ENCODE assay signal across 12 cellular contexts in the genomic region with DNA sequence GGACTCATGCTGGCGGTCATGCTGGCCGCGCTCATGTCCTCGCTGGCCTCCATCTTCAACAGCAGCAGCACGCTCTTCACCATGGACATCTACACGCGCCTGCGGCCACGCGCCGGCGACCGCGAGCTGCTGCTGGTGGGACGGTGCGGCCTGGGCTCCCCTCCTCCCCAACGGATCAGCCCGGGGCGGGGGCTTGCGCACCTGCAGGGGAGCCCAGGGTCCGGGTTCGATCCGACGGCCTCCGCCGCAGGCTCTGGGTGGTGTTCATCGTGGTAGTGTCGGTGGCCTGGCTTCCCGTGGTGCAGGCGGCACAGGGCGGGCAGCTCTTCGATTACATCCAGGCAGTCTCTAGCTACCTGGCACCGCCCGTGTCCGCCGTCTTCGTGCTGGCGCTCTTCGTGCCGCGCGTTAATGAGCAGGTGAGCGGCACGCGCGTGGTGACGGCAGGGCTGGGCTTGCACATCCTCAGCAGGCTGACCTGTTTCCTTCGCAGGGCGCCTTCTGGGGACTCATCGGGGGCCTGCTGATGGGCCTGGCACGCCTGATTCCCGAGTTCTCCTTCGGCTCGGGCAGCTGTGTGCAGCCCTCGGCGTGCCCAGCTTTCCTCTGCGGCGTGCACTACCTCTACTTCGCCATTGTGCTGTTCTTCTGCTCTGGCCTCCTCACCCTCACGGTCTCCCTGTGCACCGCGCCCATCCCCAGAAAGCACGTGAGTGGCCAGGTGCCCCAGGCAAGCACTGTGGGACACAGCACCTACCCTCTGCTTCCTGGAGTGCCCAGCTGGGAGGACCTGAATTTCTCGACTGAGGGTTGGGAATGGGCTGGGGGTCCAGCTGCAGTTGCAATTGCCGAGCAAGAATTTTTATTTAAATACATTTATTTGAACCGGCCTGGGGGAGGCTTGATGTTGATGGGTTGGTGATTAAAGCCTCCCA. TPM values are rescaled to one million over a fixed set of nuclear protein-coding genes. Genes with fewer than 3 reads are reported as not detected.
DNase-seq lines count a peak whose midpoint lies in the region; ATAC-seq, FAIRE-seq and TF ChIP-seq lines count a peak whose summit lies in the region.
"Had no signal": no experiment of that assay in that cellular context is flagged by ENCODE, and none has a peak within 500 bp of the region (broad histone marks: within the 10 kb centered on the region; RNA-seq: fewer than 3 reads in every experiment).

No MANE protein-coding gene starts in this region.

- H3K27ac ChIP-seq in BLaER1 (no peak overlapping the region), HUES64 (ENCODE audit: low read depth, low read length) (no peak overlapping the region), endothelial cell of umbilical vein (ENCODE audit: insufficient read depth, low read depth, low read length) (no peak overlapping the region), neural cell (ENCODE audit: low read length) (no peak overlapping the region)

- no peaks in the 10 kb centered on the region for H3K9me1 ChIP-seq in endothelial cell of umbilical vein (replicated peaks; ENCODE audit: control insufficient read depth, extremely low read depth, insufficient read depth, low read length)

- H3K79me2 ChIP-seq in endothelial cell of umbilical vein (ENCODE audit: control insufficient read depth, insufficient read depth, low read length) (no peaks in the 10 kb centered on the region), neural cell (replicated peaks; ENCODE audit: insufficient read depth, low read length) (no peaks in the 10 kb centered on the region)

- TF ChIP-seq CTCF in endothelial cell of umbilical vein (IDR thresholded peaks at IDR 0.05; ENCODE audit: extremely low read depth in 1 of 2, insufficient read depth in 1 of 2, low read depth in 1 of 2, low read length in 2 of 2) (no peak), neural cell (IDR thresholded peaks at IDR 0.05; ENCODE audit: poor library complexity, severe bottlenecking) (no peak)

- no peaks in the 10 kb centered on the region for H3K9me2 ChIP-seq in neural cell (ENCODE audit: insufficient read depth, low read length)

- TF ChIP-seq EP300 in neural cell (conservative IDR thresholded peaks at IDR 0.05; ENCODE audit: poor library complexity, severe bottlenecking) = no peak

- H3K4me2 ChIP-seq in BLaER1 = peak overlapping the region; percentile 100
- peak overlapping the region; percentile 9 for H3K4me2 ChIP-seq in endothelial cell of umbilical vein (ENCODE audit: insufficient read depth, low read length)
- H3K4me2 ChIP-seq in neural cell (ENCODE audit: low read length) = no peak overlapping the region

- POLR2A ChIA-PET in endothelial cell of umbilical vein (lab: Charles Lee) = no interaction called here

- H3K9me3 ChIP-seq in BLaER1 (no peaks in the 10 kb centered on the region), HUES64 (ENCODE audit: insufficient read depth, low read depth, low read length) (no peaks in the 10 kb centered on the region), endothelial cell of umbilical vein (replicated peaks; ENCODE audit: control insufficient read depth, insufficient read depth, low read length) (no peaks in the 10 kb centered on the region), neural cell (ENCODE audit: low read length) (no peaks in the 10 kb centered on the region)

- H3K27me3 ChIP-seq in BLaER1 = peaks cover 12% of the 10 kb centered on the region; the same call in 1 of the 2 replicates
- peaks cover 52% of the 10 kb centered on the region for H3K27me3 ChIP-seq in HUES64 (ENCODE audit: insufficient read depth, low read length)
- peaks cover 3 to 24% of the 10 kb centered on the region in 2 experiments for H3K27me3 ChIP-seq in endothelial cell of umbilical vein (ENCODE audit: control insufficient read depth in 2 of 2, insufficient read depth in 2 of 2, low read length in 2 of 2)
- H3K27me3 ChIP-seq in neural cell (ENCODE audit: insufficient read depth, low read depth, low read length) = peaks cover 39% of the 10 kb centered on the region

- WGBS in HUES64 = 63% methylated on average over 66 of the region's 66 CpGs

- no peak for DNase-seq in endothelial cell of umbilical vein (ENCODE audit: low read depth, low spot score)
- DNase-seq in NK-92 treated with Interleukin-12 subunit alpha and Interleukin-12 subunit beta, amount 100 ng/mL, for 24 hours (lab: John Stamatoyannopoulos, UW) = no peak
- DNase-seq: activated CD8-positive, alpha-beta memory T cell treated with anti-CD3 and anti-CD28 coated beads, Interleukin-2, amount 50 U/mL, for 4 hours had no signal

- H3K4me1 ChIP-seq in BLaER1 (peaks cover 46% of the 10 kb centered on the region), HUES64 (ENCODE audit: insufficient read depth, low read length) (0 out of 2 replicates have a peak, but pooled peaks cover 2% of the 10 kb centered on the region), endothelial cell of umbilical vein (ENCODE audit: control insufficient read depth, extremely low read depth, insufficient read depth, low read length) (peaks cover 11% of the 10 kb centered on the region)

- no peaks in the 10 kb centered on the region for H3F3A ChIP-seq in neural cell (ENCODE audit: insufficient read depth, low read length, poor library complexity, severe bottlenecking)

- intact Hi-C loops in endothelial cell of umbilical vein (cut with micrococcal nuclease) = no loop called here

- TF ChIP-seq RAD21 in neural cell (conservative IDR thresholded peaks at IDR 0.05) = no peak

- H2AFZ ChIP-seq in endothelial cell of umbilical vein (ENCODE audit: low read depth, low read length) (peak overlapping the region; percentile 1), neural cell (ENCODE audit: low read depth, low read length) (no peak overlapping the region)

- dilution Hi-C loops in endothelial cell of umbilical vein (cut with MboI; ENCODE audit: extremely low pct_ligation_motif_present, low sequenced_read_pairs) = no loop called here

- CTCF ChIA-PET in endothelial cell of umbilical vein (lab: Charles Lee) = interaction anchor here (1.0 to 2.6 kb wide), 5 partner anchors 11 to 380 kb away, joined by 3 to 10 read pairs (median 4); no protein-coding TSS in a partner anchor

- TF ChIP-seq POLR2A in endothelial cell of umbilical vein (IDR thresholded peaks at IDR 0.05; ENCODE audit: low read depth, low read length) = no peak

- no peak for ATAC-seq in activated CD4-positive, CD25-positive, alpha-beta regulatory T cell treated with anti-CD3 and anti-CD28 coated beads, Interleukin-2, amount 50 U/mL, for 24 hours
- ATAC-seq in HG02981 (IDR thresholded peaks at IDR 0.05; ENCODE audit: unreplicated experiment) (no peak), HG03196 (IDR thresholded peaks at IDR 0.05; ENCODE audit: unreplicated experiment) (no peak)

- no TSS peak for BruUV-seq in endothelial cell of umbilical vein (replicated peaks; lab: Mats Ljungman, UMichigan)

- peaks cover 10% of the 10 kb centered on the region; the same call in 1 of the 2 replicates for H4K20me1 ChIP-seq in BLaER1
- H4K20me1 ChIP-seq in endothelial cell of umbilical vein (replicated peaks; ENCODE audit: control insufficient read depth, extremely low read depth, insufficient read depth, low read length) = no peaks in the 10 kb centered on the region
- H4K20me1 ChIP-seq in neural cell (ENCODE audit: insufficient read depth) = no peaks in the 10 kb centered on the region

- FAIRE-seq in endothelial cell of umbilical vein (lab: Jason Lieb, UNC) = no peak

- H3K4me3 ChIP-seq in BLaER1 (0 out of 2 replicates have a peak overlapping the region, but pooled peaks have one; percentile 76), HUES64 (ENCODE audit: low read length) (peak overlapping the region; percentile 66), endothelial cell of umbilical vein (replicated peaks in 1 of 3; ENCODE audit: insufficient read depth in 1 of 3, low read depth in 1 of 3, low read length in 3 of 3) (peak overlapping the region in 1 of 3 experiments; percentile 5), neural cell (ENCODE audit: low read length) (peak overlapping the region; percentile 74)

- peaks cover 56% of the 10 kb centered on the region for H3K36me3 ChIP-seq in BLaER1
- H3K36me3 ChIP-seq in HUES64 (ENCODE audit: insufficient read depth, low read length) = peaks cover 31% of the 10 kb centered on the region
- H3K36me3 ChIP-seq in endothelial cell of umbilical vein (ENCODE audit: control insufficient read depth in 2 of 2, extremely low read depth in 1 of 2, insufficient read depth in 2 of 2, low read length in 2 of 2) = peaks cover 6 to 12% of the 10 kb centered on the region in 2 experiments
- no peaks in the 10 kb centered on the region for H3K36me3 ChIP-seq in neural cell (ENCODE audit: insufficient read depth, low read length)

- H3K9ac ChIP-seq in BLaER1 (0 out of 2 replicates have a peak overlapping the region, but pooled peaks have one; percentile 80), HUES64 (ENCODE audit: low read depth, low read length) (peak overlapping the region; percentile 51; the same call in 1 of the 2 replicates), endothelial cell of umbilical vein (replicated peaks; ENCODE audit: extremely low read depth, insufficient read depth, low read length) (no peak overlapping the region), neural cell (ENCODE audit: low read length) (no peak overlapping the region)

RNA-seq across cellular contexts. Expression of a gene that starts 6.0 kb away (rescaled TPM):
- polyA plus RNA-seq in HUES64 (2013, experiment 1 of 2) = 0.40 TPM
- 0.38 TPM for polyA plus RNA-seq in HUES64 (2013, experiment 2 of 2)
- total RNA-seq in endothelial cell of umbilical vein = not detected in 2 replicates
- 0.03 TPM in 1 of 2 replicates, not detected in the other for polyA plus RNA-seq in endothelial cell of umbilical vein
- not detected in 2 replicates for polyA plus RNA-seq in endothelial cell of umbilical vein (2011; cell fraction: cytosol; rRNA removed)
- polyA plus RNA-seq in endothelial cell of umbilical vein (2011; cell fraction: nucleus; rRNA removed) = 0.04 TPM in 1 of 2 replicates, not detected in the other
- polyA plus RNA-seq in endothelial cell of umbilical vein (2012) = 0.23 and 5.9 TPM in 2 replicates
- 0.27 TPM in 1 of 2 replicates, not detected in the other for polyA minus RNA-seq in endothelial cell of umbilical vein
- polyA minus RNA-seq in endothelial cell of umbilical vein (2011; cell fraction: cytosol; rRNA and poly(A)+ RNA removed) = not detected
- polyA minus RNA-seq in endothelial cell of umbilical vein (2011; cell fraction: nucleus; rRNA and poly(A)+ RNA removed) = not detected in 2 replicates
- polyA plus RNA-seq in neural cell = not detected in 2 replicates
- polyA minus RNA-seq in neural cell = not detected in 2 replicates
- total RNA-seq: HT1080, pulmonary artery endothelial cell, ureter had no signal

RNA-seq across cellular contexts. Expression of a gene that starts 16.9 kb away (rescaled TPM):
- 6.2 TPM for polyA plus RNA-seq in HUES64 (2013, experiment 1 of 2)
- 7.0 TPM for polyA plus RNA-seq in HUES64 (2013, experiment 2 of 2)
- total RNA-seq in endothelial cell of umbilical vein = 115 and 123 TPM in 2 replicates
- polyA plus RNA-seq in endothelial cell of umbilical vein (73.3 and 73.7 TPM in 2 replicates), neural cell (0.38 and 2.5 TPM in 2 replicates)
- polyA plus RNA-seq in endothelial cell of umbilical vein (2011; cell fraction: cytosol; rRNA removed) = 75.0 and 81.6 TPM in 2 replicates
- polyA plus RNA-seq in endothelial cell of umbilical vein (2011; cell fraction: nucleus; rRNA removed) = 141 and 151 TPM in 2 replicates
- 72.1 and 74.0 TPM in 2 replicates for polyA plus RNA-seq in endothelial cell of umbilical vein (2012)
- polyA minus RNA-seq in endothelial cell of umbilical vein (27.0 and 31.3 TPM in 2 replicates), neural cell (under 0.01 and 0.23 TPM in 2 replicates)
- polyA minus RNA-seq in endothelial cell of umbilical vein (2011; cell fraction: cytosol; rRNA and poly(A)+ RNA removed) = 14.0 TPM
- polyA minus RNA-seq in endothelial cell of umbilical vein (2011; cell fraction: nucleus; rRNA and poly(A)+ RNA removed) = 36.3 and 39.4 TPM in 2 replicates

RNA-seq across cellular contexts. Expression of a gene that starts 19.3 kb away (rescaled TPM):
- 23.0 TPM for polyA plus RNA-seq in HUES64 (2013, experiment 1 of 2)
- 26.8 TPM for polyA plus RNA-seq in HUES64 (2013, experiment 2 of 2)
- 36.4 and 36.8 TPM in 2 replicates for total RNA-seq in endothelial cell of umbilical vein
- 40.1 and 40.3 TPM in 2 replicates for polyA plus RNA-seq in endothelial cell of umbilical vein
- polyA plus RNA-seq in endothelial cell of umbilical vein (2011; cell fraction: cytosol; rRNA removed) = 18.2 and 23.8 TPM in 2 replicates
- polyA plus RNA-seq in endothelial cell of umbilical vein (2011; cell fraction: nucleus; rRNA removed) = 93.9 and 115 TPM in 2 replicates
- polyA plus RNA-seq in endothelial cell of umbilical vein (2012) = 29.6 and 38.6 TPM in 2 replicates
- 39.5 and 62.9 TPM in 2 replicates for polyA minus RNA-seq in endothelial cell of umbilical vein
- polyA minus RNA-seq in endothelial cell of umbilical vein (2011; cell fraction: cytosol; rRNA and poly(A)+ RNA removed) = 20.0 TPM
- 30.4 and 36.4 TPM in 2 replicates for polyA minus RNA-seq in endothelial cell of umbilical vein (2011; cell fraction: nucleus; rRNA and poly(A)+ RNA removed)
- polyA plus RNA-seq in neural cell = 108 and 132 TPM in 2 replicates
- 53.3 and 62.3 TPM in 2 replicates for polyA minus RNA-seq in neural cell

RNA-seq across cellular contexts. Expression of a gene that starts 29.6 kb away (rescaled TPM):
- 6.2 TPM for polyA plus RNA-seq in HUES64 (2013, experiment 1 of 2)
- polyA plus RNA-seq in HUES64 (2013, experiment 2 of 2) = 6.7 TPM
- total RNA-seq in endothelial cell of umbilical vein = 17.3 and 17.9 TPM in 2 replicates
- polyA plus RNA-seq in endothelial cell of umbilical vein (17.3 and 18.8 TPM in 2 replicates), neural cell (26.1 and 27.6 TPM in 2 replicates)
- polyA plus RNA-seq in endothelial cell of umbilical vein (2011; cell fraction: cytosol; rRNA removed) = 6.8 and 11.3 TPM in 2 replicates
- 26.1 and 28.4 TPM in 2 replicates for polyA plus RNA-seq in endothelial cell of umbilical vein (2011; cell fraction: nucleus; rRNA removed)
- polyA plus RNA-seq in endothelial cell of umbilical vein (2012) = 8.8 and 10.3 TPM in 2 replicates
- polyA minus RNA-seq in endothelial cell of umbilical vein (9.6 and 13.0 TPM in 2 replicates), neural cell (22.2 and 29.9 TPM in 2 replicates)
- 7.6 TPM for polyA minus RNA-seq in endothelial cell of umbilical vein (2011; cell fraction: cytosol; rRNA and poly(A)+ RNA removed)
- polyA minus RNA-seq in endothelial cell of umbilical vein (2011; cell fraction: nucleus; rRNA and poly(A)+ RNA removed) = 9.5 and 15.0 TPM in 2 replicates

RNA-seq across cellular contexts. Expression of a gene that starts 38.8 kb away (rescaled TPM):
- 0.75 TPM for polyA plus RNA-seq in HUES64 (2013, experiment 1 of 2)
- 1.9 TPM for polyA plus RNA-seq in HUES64 (2013, experiment 2 of 2)
- total RNA-seq in endothelial cell of umbilical vein = not detected in 2 replicates
- not detected in 2 replicates for polyA plus RNA-seq in endothelial cell of umbilical vein
- polyA plus RNA-seq in endothelial cell of umbilical vein (2011; cell fraction: cytosol; rRNA removed) = not detected in 2 replicates
- polyA plus RNA-seq in endothelial cell of umbilical vein (2011; cell fraction: nucleus; rRNA removed) = not detected in 2 replicates
- polyA plus RNA-seq in endothelial cell of umbilical vein (2012) = not detected in 2 replicates
- not detected in 2 replicates for polyA minus RNA-seq in endothelial cell of umbilical vein
- polyA minus RNA-seq in endothelial cell of umbilical vein (2011; cell fraction: cytosol; rRNA and poly(A)+ RNA removed) = not detected
- not detected in 2 replicates for polyA minus RNA-seq in endothelial cell of umbilical vein (2011; cell fraction: nucleus; rRNA and poly(A)+ RNA removed)
- not detected in 2 replicates for polyA plus RNA-seq in neural cell
- polyA minus RNA-seq in neural cell = not detected in 2 replicates
- total RNA-seq: HT1080, pulmonary artery endothelial cell, ureter had no signal

Comparison
In these comparisons a context has a peak if more than half of its experiments do, and no peak if none do; other contexts are left out.
1. H3K9ac ChIP-seq: peak in BLaER1 (single experiment) and HUES64 (single experiment); none in endothelial cell of umbilical vein (single experiment) and neural cell (single experiment).
2. RNA of a gene that starts 16.9 kb away (polyA plus RNA-seq): 72.1 to 151 TPM in endothelial cell of umbilical vein; 0.38 to 2.5 TPM in neural cell; every median in the first group is over 10 times any median in the second.